ENCODE assay signal across 8 cellular contexts in genomic region chr1:13699936-13700520, GRCh38. TPM values are rescaled to one million over a fixed set of nuclear protein-coding genes. Genes with fewer than 3 reads are reported as not detected.
DNase-seq lines count a peak whose midpoint lies in the region; ATAC-seq and TF ChIP-seq lines count a peak whose summit lies in the region.

A gene with protein sequence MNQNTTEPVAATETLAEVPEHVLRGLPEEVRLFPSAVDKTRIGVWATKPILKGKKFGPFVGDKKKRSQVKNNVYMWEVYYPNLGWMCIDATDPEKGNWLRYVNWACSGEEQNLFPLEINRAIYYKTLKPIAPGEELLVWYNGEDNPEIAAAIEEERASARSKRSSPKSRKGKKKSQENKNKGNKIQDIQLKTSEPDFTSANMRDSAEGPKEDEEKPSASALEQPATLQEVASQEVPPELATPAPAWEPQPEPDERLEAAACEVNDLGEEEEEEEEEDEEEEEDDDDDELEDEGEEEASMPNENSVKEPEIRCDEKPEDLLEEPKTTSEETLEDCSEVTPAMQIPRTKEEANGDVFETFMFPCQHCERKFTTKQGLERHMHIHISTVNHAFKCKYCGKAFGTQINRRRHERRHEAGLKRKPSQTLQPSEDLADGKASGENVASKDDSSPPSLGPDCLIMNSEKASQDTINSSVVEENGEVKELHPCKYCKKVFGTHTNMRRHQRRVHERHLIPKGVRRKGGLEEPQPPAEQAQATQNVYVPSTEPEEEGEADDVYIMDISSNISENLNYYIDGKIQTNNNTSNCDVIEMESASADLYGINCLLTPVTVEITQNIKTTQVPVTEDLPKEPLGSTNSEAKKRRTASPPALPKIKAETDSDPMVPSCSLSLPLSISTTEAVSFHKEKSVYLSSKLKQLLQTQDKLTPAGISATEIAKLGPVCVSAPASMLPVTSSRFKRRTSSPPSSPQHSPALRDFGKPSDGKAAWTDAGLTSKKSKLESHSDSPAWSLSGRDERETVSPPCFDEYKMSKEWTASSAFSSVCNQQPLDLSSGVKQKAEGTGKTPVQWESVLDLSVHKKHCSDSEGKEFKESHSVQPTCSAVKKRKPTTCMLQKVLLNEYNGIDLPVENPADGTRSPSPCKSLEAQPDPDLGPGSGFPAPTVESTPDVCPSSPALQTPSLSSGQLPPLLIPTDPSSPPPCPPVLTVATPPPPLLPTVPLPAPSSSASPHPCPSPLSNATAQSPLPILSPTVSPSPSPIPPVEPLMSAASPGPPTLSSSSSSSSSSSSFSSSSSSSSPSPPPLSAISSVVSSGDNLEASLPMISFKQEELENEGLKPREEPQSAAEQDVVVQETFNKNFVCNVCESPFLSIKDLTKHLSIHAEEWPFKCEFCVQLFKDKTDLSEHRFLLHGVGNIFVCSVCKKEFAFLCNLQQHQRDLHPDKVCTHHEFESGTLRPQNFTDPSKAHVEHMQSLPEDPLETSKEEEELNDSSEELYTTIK (N-terminal part only) (plus strand): TSS chr1:13700188. CDS start chr1:13715606, 15,418 bp downstream.

- H3K27ac ChIP-seq in SJCRH30 (no peak within 1 kb of the TSS), trophoblast cell (ENCODE audit: low read depth, low read length) (no peak within 1 kb of the TSS), upper lobe of left lung (peak within 1 kb of the TSS; percentile 92 to 97 (median 95))

- H3K9me3 ChIP-seq in SJCRH30 (replicated peaks) (no peaks in the 10 kb centered on the region), trophoblast cell (ENCODE audit: insufficient read depth, low read depth, low read length) (peaks cover 1% of the 10 kb centered on the region), upper lobe of left lung (peaks cover 0 to 5% (median 0%) of the 10 kb centered on the region in 4 donors)

- H3K4me1 Mint-ChIP-seq in activated naive CD4-positive, alpha-beta T cell treated with anti-CD3 and anti-CD28 coated beads, Interleukin-2, amount 50 U/mL, for 24 hours, result peaks cover 46% of the 10 kb centered on the region

- H3K27ac Mint-ChIP-seq in activated naive CD4-positive, alpha-beta T cell treated with anti-CD3 and anti-CD28 coated beads, Interleukin-2, amount 50 U/mL, for 24 hours, result peak within 1 kb of the TSS; percentile 100

- DNase-seq in NOMO-1 treated with DMSO at 0.1 percent for 48 hours (lab: John Stamatoyannopoulos, UW; ENCODE audit: unreplicated experiment) (peak; percentile 6), NOMO-1 treated with dmso at 0.1 percent for 144 hours (lab: John Stamatoyannopoulos, UW; ENCODE audit: unreplicated experiment) (no peak), SJCRH30 (no peak), Right ventricle myocardium inferior (ENCODE audit: missing footprints) (peak; percentile 83), trophoblast cell (peak in 1 of 2 donors; percentile 55), upper lobe of left lung (peak; percentile 49 to 95)

- H3K4me1 ChIP-seq in SJCRH30 (no peaks in the 10 kb centered on the region), trophoblast cell (ENCODE audit: control insufficient read depth in 1 of 2, insufficient read depth in 2 of 2, low read length in 2 of 2) (peaks cover 7 to 9% of the 10 kb centered on the region in 2 experiments), upper lobe of left lung (peaks cover 0 to 15% (median 8%) of the 10 kb centered on the region in 4 donors)

- peaks cover 4% of the 10 kb centered on the region for H3K36me3 Mint-ChIP-seq in activated naive CD4-positive, alpha-beta T cell treated with anti-CD3 and anti-CD28 coated beads, Interleukin-2, amount 50 U/mL, for 24 hours

- no CpG with 5 or more reads among the region's 87 CpGs for WGBS in trophoblast cell (ENCODE audit: extremely low coverage, insufficient coverage, insufficient read length)
- 1 to 9% methylated on average over 4 to 24 of the region's 87 CpGs for WGBS in upper lobe of left lung, 2 donors

- H3K9ac ChIP-seq in trophoblast cell (ENCODE audit: low read length), result peak within 1 kb of the TSS; percentile 60

- peak within 1 kb of the TSS; percentile 71 for H2BK12ac ChIP-seq in trophoblast cell (ENCODE audit: low read length)

- peak within 1 kb of the TSS; percentile 100 for H4K8ac ChIP-seq in trophoblast cell (ENCODE audit: low read depth, low read length)

- peak within 1 kb of the TSS; percentile 79 for H3K4me2 ChIP-seq in trophoblast cell (ENCODE audit: low read length)

- H3K4me3 ChIP-seq in SJCRH30, result no peak within 1 kb of the TSS
- peak within 1 kb of the TSS; percentile 80 for H3K4me3 ChIP-seq in trophoblast cell (ENCODE audit: low read depth, low read length)
- peak within 1 kb of the TSS; percentile 50 to 93 (median 81) for H3K4me3 ChIP-seq in upper lobe of left lung

- H3K27me3 ChIP-seq in SJCRH30 (peaks cover 19% of the 10 kb centered on the region), trophoblast cell (ENCODE audit: insufficient read depth, low read length) (peaks cover 2% of the 10 kb centered on the region), upper lobe of left lung (no peaks in the 10 kb centered on the region)

- intact Hi-C loops in Right ventricle myocardium inferior (cut with DNase I), result no loop called here

- H3K4me3 Mint-ChIP-seq in activated naive CD4-positive, alpha-beta T cell treated with anti-CD3 and anti-CD28 coated beads, Interleukin-2, amount 50 U/mL, for 24 hours, result peak within 1 kb of the TSS; percentile 93

- TF ChIP-seq EP300 in upper lobe of left lung (IDR thresholded peaks at IDR 0.05), result no peak

- H3K36me3 ChIP-seq in SJCRH30 (no peaks in the 10 kb centered on the region), trophoblast cell (ENCODE audit: control insufficient read depth in 1 of 2, insufficient read depth in 2 of 2, low read length in 2 of 2) (no peaks in the 10 kb centered on the region), upper lobe of left lung (no peaks in the 10 kb centered on the region)

- H3K79me2 ChIP-seq in trophoblast cell (ENCODE audit: control insufficient read depth, insufficient read depth, low read length, poor library complexity), result peaks cover 9% of the 10 kb centered on the region

- H3K4ac ChIP-seq in trophoblast cell (ENCODE audit: low read depth, low read length), result peak within 1 kb of the TSS; percentile 90

- peak within 1 kb of the TSS; percentile 22 for H2AK5ac ChIP-seq in trophoblast cell (ENCODE audit: low read length)

- TF ChIP-seq CTCF in upper lobe of left lung (IDR thresholded peaks at IDR 0.05), result peak in 2 of 6 experiments; percentile 14 to 27

- H2BK5ac ChIP-seq in trophoblast cell (ENCODE audit: low read depth, low read length, poor library complexity), result peak within 1 kb of the TSS; percentile 85

- peak; percentile 31 for ATAC-seq in HG03066 (IDR thresholded peaks at IDR 0.05; ENCODE audit: low read depth, unreplicated experiment)
- peak; percentile 73 for ATAC-seq in Right ventricle myocardium inferior
- peak in 1 of 2 donors; percentile 89 for ATAC-seq in upper lobe of left lung (ENCODE audit: low FRiP score in 2 of 2)

- H2AFZ ChIP-seq in trophoblast cell (ENCODE audit: insufficient read depth, low read length, poor library complexity), result peak within 1 kb of the TSS; percentile 100

- H3K79me1 ChIP-seq in trophoblast cell (ENCODE audit: low read length), result peaks cover 11% of the 10 kb centered on the region

- no peak within 1 kb of the TSS for H3K23ac ChIP-seq in trophoblast cell (ENCODE audit: low read length)

- H3K14ac ChIP-seq in trophoblast cell (ENCODE audit: low read length), result peak within 1 kb of the TSS; percentile 100

- H2BK120ac ChIP-seq in trophoblast cell (ENCODE audit: insufficient read depth, low read length, poor library complexity), result peak within 1 kb of the TSS; percentile 99

- H4K91ac ChIP-seq in trophoblast cell (ENCODE audit: low read depth, low read length), result peak within 1 kb of the TSS; percentile 99

- peaks cover 5% of the 10 kb centered on the region for H3K9me3 Mint-ChIP-seq in activated naive CD4-positive, alpha-beta T cell treated with anti-CD3 and anti-CD28 coated beads, Interleukin-2, amount 50 U/mL, for 24 hours

- no peaks in the 10 kb centered on the region for H3K27me3 Mint-ChIP-seq in activated naive CD4-positive, alpha-beta T cell treated with anti-CD3 and anti-CD28 coated beads, Interleukin-2, amount 50 U/mL, for 24 hours

- TF ChIP-seq POLR2A in upper lobe of left lung (IDR thresholded peaks at IDR 0.05), result peak in 2 of 4 donors; percentile 47 to 49

- H3K18ac ChIP-seq in trophoblast cell (ENCODE audit: low read length), result peak within 1 kb of the TSS; percentile 100

- peak within 1 kb of the TSS; percentile 88 for H4K12ac ChIP-seq in trophoblast cell (ENCODE audit: low read depth, low read length)

RNA-seq across cellular contexts. Expression of the gene that starts here (rescaled TPM):
- 25.2 and 28.4 TPM in 2 replicates for total RNA-seq in SJCRH30 (2014; rRNA removed; shearing (Covaris generic))
- total RNA-seq in Right ventricle myocardium inferior (33.7 TPM), upper lobe of left lung (10 to 100 TPM; 35.0 to 70.2 (median 40.9) TPM)
- 23.8 TPM in 2 replicates for polyA plus RNA-seq in trophoblast cell (2013)

Comparison
In these comparisons a context has a peak if more than half of its experiments do, and no peak if none do; other contexts are left out.
1. DNase-seq: peak in NOMO-1 treated with DMSO at 0.1 percent for 48 hours (single experiment), Right ventricle myocardium inferior (single experiment) and upper lobe of left lung (2 of 2); none in NOMO-1 treated with dmso at 0.1 percent for 144 hours (single experiment) and SJCRH30 (0 of 2).
2. H3K27ac ChIP-seq: peak in upper lobe of left lung (4 of 4); none in SJCRH30 (single experiment) and trophoblast cell (single experiment).